2 cellular contexts compared by ENCODE assay signal in the genomic region with DNA sequence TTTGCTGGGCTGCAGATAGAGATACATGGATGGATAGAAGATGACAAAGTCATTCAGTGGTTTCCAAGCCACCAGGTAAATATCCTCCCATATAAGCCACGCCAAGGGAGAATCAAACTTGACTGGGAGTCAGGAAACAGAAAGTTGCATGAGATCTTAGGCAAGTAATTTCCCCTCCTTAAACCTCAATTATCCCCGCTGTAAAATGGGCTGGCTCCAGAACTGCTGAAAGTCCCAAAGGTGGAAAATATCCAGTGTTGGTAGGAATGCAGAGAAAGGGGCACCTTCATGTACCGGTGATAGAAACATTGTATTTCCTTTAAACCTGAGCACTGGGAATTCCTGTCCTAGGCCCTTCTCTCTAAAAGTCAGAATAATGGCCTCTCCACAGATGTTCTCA. TPM values are rescaled to one million over a fixed set of nuclear protein-coding genes. Genes with fewer than 3 reads are reported as not detected.
"Had no signal": no experiment of that assay in that cellular context is flagged by ENCODE, and none has a peak within 500 bp of the region (broad histone marks: within the 10 kb centered on the region; RNA-seq: fewer than 3 reads in every experiment).

No MANE protein-coding gene starts in this region.

RNA-seq across cellular contexts. Expression of a gene that starts 43.1 kb away (rescaled TPM):
- total RNA-seq: HT1080 had no signal
- polyA plus RNA-seq: IgD-negative memory B cell had no signal
